Comparison of ENCODE assay signal across 9 cellular contexts in genomic region chr16:84643180-84643583, GRCh38.
A peak's percentile ranks its signal among the peaks of the same experiment; 100 is the strongest.
DNase-seq lines count a peak whose midpoint lies in the region; ATAC-seq and TF ChIP-seq lines count a peak whose summit lies in the region.
"Had no signal": no experiment of that assay in that cellular context is flagged by ENCODE, and none has a peak within 500 bp of the region (broad histone marks: within the 10 kb centered on the region; RNA-seq: fewer than 3 reads in every experiment).

No MANE protein-coding gene starts in this region.

- no peaks in the 10 kb centered on the region for H3K27me3 ChIP-seq in muscle layer of colon (ENCODE audit: control insufficient read depth in 1 of 2, insufficient read depth in 2 of 2, low read length in 2 of 2)

- H3K9me3 ChIP-seq in muscle layer of colon (ENCODE audit: low read length) = no peaks in the 10 kb centered on the region

- no peak for ATAC-seq in GM19324 (IDR thresholded peaks at IDR 0.05; ENCODE audit: low FRiP score, unreplicated experiment)
- no peak for ATAC-seq in GM18517 (IDR thresholded peaks at IDR 0.05; ENCODE audit: unreplicated experiment)
- no peak for ATAC-seq in GM19467 (IDR thresholded peaks at IDR 0.05; ENCODE audit: unreplicated experiment)
- ATAC-seq: stimulated activated effector memory CD8-positive, alpha-beta T cell treated with anti-CD3 and anti-CD28 coated beads, Interleukin-12 subunit alpha, Interleukin-12 subunit beta, amount 100 ng/mL, for 72 hours had no signal

- TF ChIP-seq CTCF in AG10803 (conservative IDR thresholded peaks at IDR 0.05; ENCODE audit: low read length) (0 out of 2 replicates have a peak, but pooled peaks have one; percentile 6), coronary artery (IDR thresholded peaks at IDR 0.05) (no peak)

- H3K9ac ChIP-seq in muscle layer of colon (ENCODE audit: low read length) = no peak overlapping the region

- no peaks in the 10 kb centered on the region for H3K36me3 ChIP-seq in muscle layer of colon (ENCODE audit: insufficient read depth, low read length)

- H3K27ac ChIP-seq in coronary artery (peak overlapping the region; percentile 82 to 85), muscle layer of colon (ENCODE audit: low read depth, low read length) (peak overlapping the region; percentile 48)

- DNase-seq in AG10803 (ENCODE audit: low read depth) (peak; percentile 96), NAMALWA (ENCODE audit: low spot score) (peak; percentile 30), coronary artery (ENCODE audit: low spot score) (peak; percentile 93), amygdala (lab: John Stamatoyannopoulos, UW) (no peak)

- peaks cover 25% of the 10 kb centered on the region for H3K4me1 ChIP-seq in muscle layer of colon (ENCODE audit: insufficient read depth, low read length)

- H3K4me3 ChIP-seq in AG10803 (ENCODE audit: low read length) (peak overlapping the region; percentile 3; the same call in 1 of the 2 replicates), coronary artery (peak overlapping the region; percentile 16), muscle layer of colon (ENCODE audit: low read depth in 1 of 2, low read length in 2 of 2) (no peak overlapping the region)

Comparison
In these comparisons a context has a peak if more than half of its experiments do, and no peak if none do; other contexts are left out.
1. DNase-seq: peak in AG10803 (single experiment), NAMALWA (single experiment) and coronary artery (single experiment); none in amygdala (0 of 56).
2. H3K4me3 ChIP-seq: peak in AG10803 (single experiment) and coronary artery (single experiment); none in muscle layer of colon (0 of 2).